ENCODE assay signal across 20 cellular contexts in genomic region chr12:129772463-129773169, GRCh38.
DNase-seq lines count a peak whose midpoint lies in the region; ATAC-seq and TF ChIP-seq lines count a peak whose summit lies in the region.
"Had no signal": no experiment of that assay in that cellular context is flagged by ENCODE, and none has a peak within 500 bp of the region (broad histone marks: within the 10 kb centered on the region; RNA-seq: fewer than 3 reads in every experiment).

No MANE protein-coding gene starts in this region.

- H2BK5ac ChIP-seq in mesenchymal stem cell (ENCODE audit: low read depth, low read length, poor library complexity, severe bottlenecking): no peak overlapping the region

- H3K27me3 ChIP-seq in mesenchymal stem cell (ENCODE audit: control insufficient read depth in 1 of 2, insufficient read depth in 1 of 2, low read length in 2 of 2) (no peaks in the 10 kb centered on the region), foreskin keratinocyte (no peaks in the 10 kb centered on the region)
- H3K27me3 ChIP-seq: gastrocnemius medialis had no signal

- TF ChIP-seq CTCF in foreskin keratinocyte (conservative IDR thresholded peaks at IDR 0.05): no peak

- H3K27ac ChIP-seq in mesenchymal stem cell (ENCODE audit: low read length, poor library complexity, severe bottlenecking): peak overlapping the region; percentile 82
- H3K27ac ChIP-seq in foreskin keratinocyte: no peak overlapping the region
- H3K27ac ChIP-seq: A549, C4-2B, gastrocnemius medialis had no signal

- no peak overlapping the region for H2BK15ac ChIP-seq in mesenchymal stem cell (ENCODE audit: low read depth, poor library complexity, severe bottlenecking)

- no peak overlapping the region for H2BK120ac ChIP-seq in mesenchymal stem cell (ENCODE audit: low read depth, low read length)

- peaks cover 6% of the 10 kb centered on the region for H3K4me1 ChIP-seq in mesenchymal stem cell (ENCODE audit: control insufficient read depth, insufficient read depth, low read depth, low read length)
- H3K4me1 ChIP-seq in foreskin keratinocyte: no peaks in the 10 kb centered on the region
- H3K4me1 ChIP-seq: A549, gastrocnemius medialis had no signal

- ATAC-seq in GM21528 (IDR thresholded peaks at IDR 0.05; ENCODE audit: low FRiP score, unreplicated experiment): no peak
- no peak for ATAC-seq in foreskin keratinocyte
- ATAC-seq: A549, gastrocnemius medialis had no signal

- no peak overlapping the region for H3K23ac ChIP-seq in mesenchymal stem cell (ENCODE audit: low read length in 2 of 2)

- H3K18ac ChIP-seq in mesenchymal stem cell (ENCODE audit: low read depth in 1 of 2, low read length in 2 of 2): no peak overlapping the region

- 29% methylated on average over 8 of the region's 8 CpGs for WGBS in mesenchymal stem cell

- no peak overlapping the region for H2AFZ ChIP-seq in mesenchymal stem cell (ENCODE audit: low read depth, low read length)

- DNase-seq in Caki2 (ENCODE audit: low read depth) (peak; percentile 17), RPMI7951 (ENCODE audit: low read depth) (peak; percentile 68), epidermal melanocyte (ENCODE audit: insufficient read length, low spot score) (peak; percentile 23), mesenchymal stem cell (no peak), pons (ENCODE audit: low spot score) (no peak), foreskin keratinocyte (no peak)
- no peak for DNase-seq in activated CD8-positive, alpha-beta memory T cell treated with anti-CD3 and anti-CD28 coated beads for 24 hours
- DNase-seq: activated CD4-positive, alpha-beta memory T cell treated with anti-CD3 and anti-CD28 coated beads for 36 hours; activated T-cell treated with anti-CD3 and anti-CD28 coated beads, Interleukin-2, amount 50 U/mL, for 48 hours; cerebellar nuclear complex; DMS53; gastrocnemius medialis; H7; NCI-H1417; NCI-H82; retina; stimulated activated CD4-positive, alpha-beta T cell treated with anti-CD3 and anti-CD28 coated beads, Interleukin-2, amount 100 ng/mL, for 24 hours had no signal

- H4K91ac ChIP-seq in mesenchymal stem cell (ENCODE audit: low read length): no peak overlapping the region

- peaks cover 20% of the 10 kb centered on the region for H3K9me3 ChIP-seq in mesenchymal stem cell (ENCODE audit: control insufficient read depth, low read length)
- H3K9me3 ChIP-seq: gastrocnemius medialis had no signal

- H2BK12ac ChIP-seq in mesenchymal stem cell (ENCODE audit: low read length in 2 of 2): no peak overlapping the region

- no peak overlapping the region for H4K8ac ChIP-seq in mesenchymal stem cell (ENCODE audit: low read length)

- H3K4me2 ChIP-seq in mesenchymal stem cell (ENCODE audit: low read length, poor library complexity, severe bottlenecking): no peak overlapping the region
- H3K4me2 ChIP-seq: A549 had no signal

- H3K14ac ChIP-seq in mesenchymal stem cell (ENCODE audit: low read length in 2 of 2): no peak overlapping the region

- H3K9ac ChIP-seq in mesenchymal stem cell (ENCODE audit: low read length): no peak overlapping the region

- in situ Hi-C loops in Caki2 (cut with HindIII; ENCODE audit: low pct_unique_long_range_greater_than_20kb, low sequenced_read_pairs): no loop called here

- no peak overlapping the region for H3K4me3 ChIP-seq in mesenchymal stem cell (ENCODE audit: insufficient read depth in 1 of 2, low read depth in 1 of 2, low read length in 2 of 2)
- H3K4me3 ChIP-seq: A549, gastrocnemius medialis had no signal

- no peaks in the 10 kb centered on the region for H3K79me1 ChIP-seq in mesenchymal stem cell (replicated peaks; ENCODE audit: low read length, poor library complexity, severe bottlenecking)

- no peak overlapping the region for H3K4ac ChIP-seq in mesenchymal stem cell (ENCODE audit: low read depth in 1 of 2, low read length in 2 of 2)

- no peaks in the 10 kb centered on the region for H3K36me3 ChIP-seq in mesenchymal stem cell (ENCODE audit: control insufficient read depth in 1 of 2, insufficient read depth in 2 of 2, low read depth in 1 of 2, low read length in 2 of 2)
- H3K36me3 ChIP-seq: gastrocnemius medialis had no signal

- H2AK5ac ChIP-seq in mesenchymal stem cell (ENCODE audit: low read length, severe bottlenecking): peak overlapping the region; percentile 31

Comparison
In these comparisons a context has a peak if more than half of its experiments do, and no peak if none do; other contexts are left out.
1. DNase-seq: peak in Caki2 (single experiment), RPMI7951 (single experiment) and epidermal melanocyte (single experiment); none in mesenchymal stem cell (single experiment), pons (single experiment), activated CD8-positive, alpha-beta memory T cell treated with anti-CD3 and anti-CD28 coated beads for 24 hours (single experiment) and foreskin keratinocyte (0 of 2).